9 cellular contexts compared by ENCODE assay signal in the genomic region with DNA sequence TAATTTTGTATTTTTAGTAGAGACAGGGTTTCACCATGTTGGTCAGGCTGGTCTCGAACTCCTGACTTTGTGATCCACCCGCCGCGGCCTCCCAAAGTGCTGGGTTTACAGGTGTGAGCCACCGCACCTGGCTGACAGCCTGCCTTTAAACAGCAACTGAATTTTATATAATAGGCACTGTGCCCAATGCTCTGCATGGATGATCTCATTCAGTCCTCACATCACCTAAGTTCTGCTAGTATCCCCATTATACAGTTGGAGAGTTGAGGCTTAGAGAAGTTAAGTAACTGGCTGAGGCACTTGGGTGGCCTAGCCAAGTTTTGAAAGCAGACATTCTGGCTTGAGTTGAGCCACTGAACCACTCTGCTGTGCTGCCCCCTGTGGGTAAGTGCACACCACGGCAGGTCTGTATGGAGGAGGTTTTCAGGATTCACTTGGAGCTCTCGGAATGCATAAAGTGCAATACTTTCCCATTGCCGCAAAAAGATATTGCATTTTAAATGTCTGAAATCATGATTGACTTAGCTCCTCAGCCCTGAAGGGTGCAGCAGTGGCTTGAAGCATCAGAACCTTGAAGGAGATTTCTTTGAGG.
DNase-seq lines count a peak whose midpoint lies in the region; FAIRE-seq and TF ChIP-seq lines count a peak whose summit lies in the region.
"Had no signal": no experiment of that assay in that cellular context is flagged by ENCODE, and none has a peak within 500 bp of the region (broad histone marks: within the 10 kb centered on the region; RNA-seq: fewer than 3 reads in every experiment).

No MANE protein-coding gene starts in this region.

- no peaks in the 10 kb centered on the region for H3K27me3 ChIP-seq in bronchial epithelial cell (ENCODE audit: control insufficient read depth, insufficient read depth, low read length)

- DNase-seq in GM03348 (ENCODE audit: low spot score), result peak; percentile 48
- peak; percentile 29 for DNase-seq in bronchial epithelial cell (ENCODE audit: low read depth)
- DNase-seq in neural crest cell (ENCODE audit: low read depth, low spot score), result peak; percentile 47
- DNase-seq in foreskin melanocyte, result no peak
- DNase-seq in globus pallidus (ENCODE audit: low spot score), result no peak
- DNase-seq in Ammon's horn (ENCODE audit: low spot score), result no peak

- no peak overlapping the region for H3K4me3 ChIP-seq in bronchial epithelial cell (ENCODE audit: low read depth, low read length)
- H3K4me3 ChIP-seq: lung had no signal

- H3K9me3 Mint-ChIP-seq in neural crest cell, result peaks cover 11% of the 10 kb centered on the region

- no peak overlapping the region for H3K4me3 Mint-ChIP-seq in neural crest cell
- H3K4me3 Mint-ChIP-seq: stimulated activated naive CD8-positive, alpha-beta T cell treated with anti-CD3 and anti-CD28 coated beads, Interleukin-15, Interleukin-2, amounts not matched to agents 100 ng/mL and 50 ng/mL, for 24 hours had no signal

- H3K27ac Mint-ChIP-seq in neural crest cell (ENCODE audit: unreplicated experiment), result no peak overlapping the region
- H3K27ac Mint-ChIP-seq: stimulated activated naive CD8-positive, alpha-beta T cell treated with anti-CD3 and anti-CD28 coated beads, Interleukin-15, Interleukin-2, amounts not matched to agents 100 ng/mL and 50 ng/mL, for 24 hours had no signal

- peaks cover 10% of the 10 kb centered on the region for H3K36me3 Mint-ChIP-seq in neural crest cell (ENCODE audit: low read depth)

- no peaks in the 10 kb centered on the region for H3K36me3 ChIP-seq in bronchial epithelial cell (ENCODE audit: control insufficient read depth, insufficient read depth, low read length)

- H3K4me1 Mint-ChIP-seq in neural crest cell, result peaks cover 27% of the 10 kb centered on the region

- FAIRE-seq in bronchial epithelial cell (lab: Jason Lieb, UNC), result no peak

- H3K27me3 Mint-ChIP-seq in neural crest cell (ENCODE audit: low read depth), result no peaks in the 10 kb centered on the region

- TF ChIP-seq CTCF in LNCAP (IDR thresholded peaks at IDR 0.05) (peak; percentile 60), bronchial epithelial cell (IDR thresholded peaks at IDR 0.05; ENCODE audit: insufficient read depth, low read length, severe bottlenecking) (peak; percentile 73), neural crest cell (conservative IDR thresholded peaks at IDR 0.05) (peak; percentile 63)

Comparison
In these comparisons a context has a peak if more than half of its experiments do, and no peak if none do; other contexts are left out.
1. DNase-seq: peak in GM03348 (single experiment), bronchial epithelial cell (single experiment) and neural crest cell (single experiment); none in foreskin melanocyte (single experiment), globus pallidus (single experiment) and Ammon's horn (single experiment).
2. Peak in every context shown above with its lines, with median percentiles within 50 percentile points of each other: CTCF ChIP-seq.